8 cellular contexts compared by ENCODE assay signal in genomic region chr14:61461808-61462275, GRCh38.
DNase-seq lines count a peak whose midpoint lies in the region; ATAC-seq and TF ChIP-seq lines count a peak whose summit lies in the region.

No MANE protein-coding gene starts in this region.

- no peak overlapping the region for H3K18ac ChIP-seq in mesenchymal stem cell (ENCODE audit: low read depth in 1 of 2, low read length in 2 of 2)

- no peak overlapping the region for H4K91ac ChIP-seq in mesenchymal stem cell (ENCODE audit: low read length)

- ATAC-seq in aorta (ENCODE audit: low FRiP score) = peak; percentile 82
- no peak for ATAC-seq in GM19351 (IDR thresholded peaks at IDR 0.05; ENCODE audit: unreplicated experiment)

- H3K4ac ChIP-seq in mesenchymal stem cell (ENCODE audit: low read depth in 1 of 2, low read length in 2 of 2) = no peak overlapping the region

- peak overlapping the region in 6 of 11 experiments; percentile 9 to 43 (median 24); a peak in 7 of 22 replicates for H3K9ac ChIP-seq in BLaER1 treated with 17β-estradiol and CSF1 and Interleukin-3, amounts not matched to agents 10 nM and 100 nM
- H3K9ac ChIP-seq in mesenchymal stem cell (ENCODE audit: low read length) = peak overlapping the region; percentile 19

- intact Hi-C loops in aorta (cut with DNase I) = loop anchor here (2.0 to 5.0 kb wide), 4 partner anchors 270 to 665 kb away; partner anchors contain the start of gene SNAPC1 (in 1 of the 2)

- H2BK120ac ChIP-seq in mesenchymal stem cell (ENCODE audit: low read depth, low read length) = no peak overlapping the region

- H3K27me3 ChIP-seq in BLaER1 treated with 17β-estradiol and CSF1 and Interleukin-3, amounts not matched to agents 10 nM and 100 nM = no peaks in the 10 kb centered on the region
- H3K27me3 ChIP-seq in mesenchymal stem cell (ENCODE audit: control insufficient read depth in 1 of 2, insufficient read depth in 1 of 2, low read length in 2 of 2) (no peaks in the 10 kb centered on the region), aorta (ENCODE audit: control insufficient read depth in 1 of 2, insufficient read depth in 2 of 2, low read length in 1 of 2) (no peaks in the 10 kb centered on the region)

- no peak overlapping the region for H3K23ac ChIP-seq in mesenchymal stem cell (ENCODE audit: low read length in 2 of 2)

- peak overlapping the region in 9 of 11 experiments; percentile 26 to 64 (median 56); a peak in 18 of 22 replicates for H3K27ac ChIP-seq in BLaER1 treated with 17β-estradiol and CSF1 and Interleukin-3, amounts not matched to agents 10 nM and 100 nM
- H3K27ac ChIP-seq in mesenchymal stem cell (ENCODE audit: low read length, poor library complexity, severe bottlenecking) = peak overlapping the region; percentile 67
- no peak overlapping the region for H3K27ac ChIP-seq in aorta (ENCODE audit: low read depth in 1 of 2, low read length in 2 of 2)

- no peak overlapping the region for H2BK5ac ChIP-seq in mesenchymal stem cell (ENCODE audit: low read depth, low read length, poor library complexity, severe bottlenecking)

- H2AFZ ChIP-seq in mesenchymal stem cell (ENCODE audit: low read depth, low read length) = no peak overlapping the region

- peaks cover 0 to 18% (median 11%) of the 10 kb centered on the region in 11 experiments; a peak in 13 of 22 replicates for H3K9me3 ChIP-seq in BLaER1 treated with 17β-estradiol and CSF1 and Interleukin-3, amounts not matched to agents 10 nM and 100 nM (replicated peaks in 1 of 11)
- H3K9me3 ChIP-seq in mesenchymal stem cell (ENCODE audit: control insufficient read depth, low read length) = no peaks in the 10 kb centered on the region
- H3K9me3 ChIP-seq in aorta (ENCODE audit: control insufficient read depth, low read length) = no peaks in the 10 kb centered on the region

- peak; percentile 87 for DNase-seq in NCI-H1092 treated with DMSO at 0.1 percent for 48 hours (lab: John Stamatoyannopoulos, UW)
- peak; percentile 11 for DNase-seq in SKM-1 (lab: John Stamatoyannopoulos, UW; ENCODE audit: unreplicated experiment)
- DNase-seq in dermis microvascular lymphatic vessel endothelial cell (ENCODE audit: low read depth in 2 of 2) = peak; percentile 59 to 76
- DNase-seq in mesenchymal stem cell = peak; percentile 80
- DNase-seq in aorta = no peak

- WGBS in mesenchymal stem cell = 80% methylated on average over 5 of the region's 7 CpGs
- WGBS in aorta, 2 donors = 49 to 52% methylated on average over 7 of the region's 7 CpGs

- TF ChIP-seq CTCF in GM12874 (IDR thresholded peaks at IDR 0.05; ENCODE audit: insufficient read depth, low read depth, low read length) = peak; percentile 52

- H2AK5ac ChIP-seq in mesenchymal stem cell (ENCODE audit: low read length, severe bottlenecking) = peak overlapping the region; percentile 57

- H3K36me3 ChIP-seq in BLaER1 treated with 17β-estradiol and CSF1 and Interleukin-3, amounts not matched to agents 10 nM and 100 nM = peaks cover 0 to 55% (median 31%) of the 10 kb centered on the region in 11 experiments; a peak in 15 of 22 replicates
- H3K36me3 ChIP-seq in mesenchymal stem cell (ENCODE audit: control insufficient read depth in 1 of 2, insufficient read depth in 2 of 2, low read depth in 1 of 2, low read length in 2 of 2) (no peaks in the 10 kb centered on the region), aorta (ENCODE audit: control insufficient read depth in 1 of 2, insufficient read depth in 2 of 2, low read length in 1 of 2) (no peaks in the 10 kb centered on the region)

- no peak overlapping the region for H3K14ac ChIP-seq in mesenchymal stem cell (ENCODE audit: low read length in 2 of 2)

- H3K4me2 ChIP-seq in BLaER1 treated with 17β-estradiol and CSF1 and Interleukin-3, amounts not matched to agents 10 nM and 100 nM = peak overlapping the region; percentile 40 to 75 (median 57)
- H3K4me2 ChIP-seq in mesenchymal stem cell (ENCODE audit: low read length, poor library complexity, severe bottlenecking) = no peak overlapping the region

- no peaks in the 10 kb centered on the region for H4K20me1 ChIP-seq in BLaER1 treated with 17β-estradiol and CSF1 and Interleukin-3, amounts not matched to agents 10 nM and 100 nM

- peaks cover 13% of the 10 kb centered on the region for H3K79me1 ChIP-seq in mesenchymal stem cell (replicated peaks; ENCODE audit: low read length, poor library complexity, severe bottlenecking)

- no peak overlapping the region for H3K4me3 ChIP-seq in BLaER1 treated with 17β-estradiol and CSF1 and Interleukin-3, amounts not matched to agents 10 nM and 100 nM
- H3K4me3 ChIP-seq in mesenchymal stem cell (ENCODE audit: insufficient read depth in 1 of 2, low read depth in 1 of 2, low read length in 2 of 2) = no peak overlapping the region
- H3K4me3 ChIP-seq in aorta (ENCODE audit: low read length in 2 of 2) = no peak overlapping the region

- H2BK12ac ChIP-seq in mesenchymal stem cell (ENCODE audit: low read length in 2 of 2) = peak overlapping the region in 1 of 2 experiments; percentile 80

- no peak overlapping the region for H2BK15ac ChIP-seq in mesenchymal stem cell (ENCODE audit: low read depth, poor library complexity, severe bottlenecking)

- H4K8ac ChIP-seq in mesenchymal stem cell (ENCODE audit: low read length) = peak overlapping the region; percentile 61

- H3K4me1 ChIP-seq in BLaER1 treated with 17β-estradiol and CSF1 and Interleukin-3, amounts not matched to agents 10 nM and 100 nM = peaks cover 17 to 32% (median 27%) of the 10 kb centered on the region in 10 experiments
- peaks cover 14% of the 10 kb centered on the region for H3K4me1 ChIP-seq in mesenchymal stem cell (ENCODE audit: control insufficient read depth, insufficient read depth, low read depth, low read length)
- H3K4me1 ChIP-seq in aorta (ENCODE audit: control insufficient read depth in 1 of 2, insufficient read depth in 2 of 2, low read length in 2 of 2) = no peaks in the 10 kb centered on the region

Comparison
In these comparisons a context has a peak if more than half of its experiments do, and no peak if none do; other contexts are left out.
1. H3K27ac ChIP-seq: peak in BLaER1 treated with 17β-estradiol and CSF1 and Interleukin-3, amounts not matched to agents 10 nM and 100 nM (9 of 11) and mesenchymal stem cell (single experiment); none in aorta (0 of 2).
2. DNase-seq: peak in NCI-H1092 treated with DMSO at 0.1 percent for 48 hours (single experiment), SKM-1 (single experiment), dermis microvascular lymphatic vessel endothelial cell (2 of 2) and mesenchymal stem cell (single experiment); none in aorta (0 of 2).